Comparison of ENCODE assay signal across 19 cellular contexts in genomic region chr4:178080312-178080711, GRCh38.
DNase-seq lines count a peak whose midpoint lies in the region; ATAC-seq, FAIRE-seq and TF ChIP-seq lines count a peak whose summit lies in the region.
"Had no signal": no experiment of that assay in that cellular context is flagged by ENCODE, and none has a peak within 500 bp of the region (broad histone marks: within the 10 kb centered on the region; RNA-seq: fewer than 3 reads in every experiment).

No MANE protein-coding gene starts in this region.

- no peak for TF ChIP-seq CTCF in Calu3 (IDR thresholded peaks at IDR 0.05; ENCODE audit: unreplicated experiment)
- no peak for TF ChIP-seq CTCF in PC-3 (conservative IDR thresholded peaks at IDR 0.05; ENCODE audit: low read depth, low read length)
- no peak for TF ChIP-seq CTCF in bronchial epithelial cell (IDR thresholded peaks at IDR 0.05; ENCODE audit: insufficient read depth, low read length, severe bottlenecking)
- TF ChIP-seq CTCF in progenitor cell of endocrine pancreas (IDR thresholded peaks at IDR 0.05; ENCODE audit: unreplicated experiment): no peak

- no peak overlapping the region for H3K4me3 Mint-ChIP-seq in Calu3 (ENCODE audit: low read depth, unreplicated experiment)
- H3K4me3 Mint-ChIP-seq in progenitor cell of endocrine pancreas (ENCODE audit: low read depth): no peak overlapping the region
- H3K4me3 Mint-ChIP-seq in T-cell: no peak overlapping the region
- no peak overlapping the region for H3K4me3 Mint-ChIP-seq in activated naive CD8-positive, alpha-beta T cell treated with anti-CD3 and anti-CD28 coated beads, Interleukin-2, amount 50 U/mL, for 24 hours
- H3K4me3 Mint-ChIP-seq: B cell; CD8-positive, alpha-beta T cell; HFFc6 had no signal

- no peaks in the 10 kb centered on the region for H3K36me3 Mint-ChIP-seq in Calu3 (ENCODE audit: insufficient read depth, unreplicated experiment)
- no peaks in the 10 kb centered on the region for H3K36me3 Mint-ChIP-seq in progenitor cell of endocrine pancreas (ENCODE audit: insufficient read depth)
- no peaks in the 10 kb centered on the region for H3K36me3 Mint-ChIP-seq in T-cell
- no peaks in the 10 kb centered on the region for H3K36me3 Mint-ChIP-seq in activated naive CD8-positive, alpha-beta T cell treated with anti-CD3 and anti-CD28 coated beads, Interleukin-2, amount 50 U/mL, for 24 hours (ENCODE audit: low read depth)
- H3K36me3 Mint-ChIP-seq: CD8-positive, alpha-beta T cell had no signal

- H3F3A ChIP-seq in PC-3 (ENCODE audit: low read length, unreplicated experiment): no peaks in the 10 kb centered on the region

- no peak overlapping the region for H3K9ac ChIP-seq in PC-3 (ENCODE audit: low read length)
- H3K9ac ChIP-seq: BLaER1 treated with 17β-estradiol and CSF1 and Interleukin-3, amounts not matched to agents 10 nM and 100 nM had no signal

- no peaks in the 10 kb centered on the region for H3K9me3 ChIP-seq in PC-3 (ENCODE audit: low read length)
- H3K9me3 ChIP-seq: BLaER1 treated with 17β-estradiol and CSF1 and Interleukin-3, amounts not matched to agents 10 nM and 100 nM had no signal

- H3K9me2 ChIP-seq in PC-3 (replicated peaks; ENCODE audit: low read length): no peaks in the 10 kb centered on the region

- H3K27me3 ChIP-seq in PC-3 (ENCODE audit: low read length): no peaks in the 10 kb centered on the region
- no peaks in the 10 kb centered on the region for H3K27me3 ChIP-seq in bronchial epithelial cell (ENCODE audit: control insufficient read depth, insufficient read depth, low read length)
- H3K27me3 ChIP-seq: BLaER1 treated with 17β-estradiol and CSF1 and Interleukin-3, amounts not matched to agents 10 nM and 100 nM had no signal

- POLR2A ChIA-PET in PC-3 (lab: Charles Lee; ENCODE audit: unreplicated experiment): no interaction called here
- POLR2A ChIA-PET in T-cell (lab: Charles Lee): no interaction called here

- peaks cover 12% of the 10 kb centered on the region for H3K4me1 Mint-ChIP-seq in Calu3 (ENCODE audit: low read depth, unreplicated experiment)
- peaks cover 12% of the 10 kb centered on the region for H3K4me1 Mint-ChIP-seq in progenitor cell of endocrine pancreas (ENCODE audit: low read depth)
- H3K4me1 Mint-ChIP-seq in T-cell: no peaks in the 10 kb centered on the region
- H3K4me1 Mint-ChIP-seq in activated naive CD8-positive, alpha-beta T cell treated with anti-CD3 and anti-CD28 coated beads, Interleukin-2, amount 50 U/mL, for 24 hours: no peaks in the 10 kb centered on the region
- H3K4me1 Mint-ChIP-seq: B cell had no signal

- H3K9me3 Mint-ChIP-seq in Calu3 (ENCODE audit: low read depth, unreplicated experiment) (no peaks in the 10 kb centered on the region), progenitor cell of endocrine pancreas (ENCODE audit: low read depth) (peaks cover 6% of the 10 kb centered on the region), T-cell (peaks cover 0 to 11% (median 9%) of the 10 kb centered on the region in 3 donors)
- H3K9me3 Mint-ChIP-seq in activated naive CD8-positive, alpha-beta T cell treated with anti-CD3 and anti-CD28 coated beads, Interleukin-2, amount 50 U/mL, for 24 hours: no peaks in the 10 kb centered on the region
- H3K9me3 Mint-ChIP-seq: HFFc6 had no signal

- H3K4me3 ChIP-seq in PC-3 (ENCODE audit: low read length) (no peak overlapping the region), bronchial epithelial cell (ENCODE audit: low read depth, low read length) (no peak overlapping the region)
- H3K4me3 ChIP-seq: BLaER1 treated with 17β-estradiol and CSF1 and Interleukin-3, amounts not matched to agents 10 nM and 100 nM had no signal

- no peaks in the 10 kb centered on the region for H3K79me2 ChIP-seq in PC-3 (ENCODE audit: low read length)

- H3K36me3 ChIP-seq in PC-3 (ENCODE audit: low read depth, low read length) (no peaks in the 10 kb centered on the region), bronchial epithelial cell (ENCODE audit: control insufficient read depth, insufficient read depth, low read length) (no peaks in the 10 kb centered on the region)
- H3K36me3 ChIP-seq: BLaER1 treated with 17β-estradiol and CSF1 and Interleukin-3, amounts not matched to agents 10 nM and 100 nM had no signal

- H3K27ac ChIP-seq in PC-3 (ENCODE audit: low read length): no peak overlapping the region
- H3K27ac ChIP-seq: BLaER1 treated with 17β-estradiol and CSF1 and Interleukin-3, amounts not matched to agents 10 nM and 100 nM had no signal

- ATAC-seq in PC-3 (no peak), T-cell (replicated peaks in 1 of 4) (no peak)
- ATAC-seq in activated naive CD8-positive, alpha-beta T cell treated with anti-CD3 and anti-CD28 coated beads, Interleukin-2, amount 50 U/mL, for 24 hours: no peak
- ATAC-seq: CD8-positive, alpha-beta T cell; HCT116 had no signal

- H3K27ac Mint-ChIP-seq in Calu3 (ENCODE audit: unreplicated experiment) (peak overlapping the region; percentile 9), progenitor cell of endocrine pancreas (peak overlapping the region; percentile 6), T-cell (no peak overlapping the region)
- H3K27ac Mint-ChIP-seq in activated naive CD8-positive, alpha-beta T cell treated with anti-CD3 and anti-CD28 coated beads, Interleukin-2, amount 50 U/mL, for 24 hours: no peak overlapping the region
- H3K27ac Mint-ChIP-seq: B cell; CD8-positive, alpha-beta T cell; HFFc6 had no signal

- no peak for FAIRE-seq in bronchial epithelial cell (lab: Jason Lieb, UNC)
- FAIRE-seq: HTR-8/SVneo had no signal

- no peaks in the 10 kb centered on the region for H4K20me1 ChIP-seq in PC-3 (ENCODE audit: low read length)
- H4K20me1 ChIP-seq: BLaER1 treated with 17β-estradiol and CSF1 and Interleukin-3, amounts not matched to agents 10 nM and 100 nM had no signal

- CTCF ChIA-PET in Calu3 (lab: Charles Lee) (no interaction called here), PC-3 (lab: Charles Lee) (interaction anchor here (0.7 kb wide), 1 partner anchor 340 kb away, joined by 3 read pairs; no protein-coding TSS in a partner anchor), T-cell (lab: Charles Lee) (no interaction called here)

- H3K4me2 ChIP-seq in PC-3 (ENCODE audit: low read length): peak overlapping the region; percentile 2; the same call in 1 of the 2 replicates
- H3K4me2 ChIP-seq: BLaER1 treated with 17β-estradiol and CSF1 and Interleukin-3, amounts not matched to agents 10 nM and 100 nM had no signal

- no peak overlapping the region for H2AFZ ChIP-seq in PC-3 (ENCODE audit: low read length)

- intact Hi-C loops in Calu3 (cut with micrococcal nuclease; ENCODE audit: unreplicated experiment): no loop called here
- intact Hi-C loops in PC-3 (cut with micrococcal nuclease): no loop called here

- BruUV-seq in Calu3 (replicated peaks; lab: Mats Ljungman, UMichigan) (no TSS peak), PC-3 (replicated peaks; lab: Mats Ljungman, UMichigan) (no TSS peak)

- DNase-seq in Calu3 (no peak), PC-3 (peak; percentile 49), bronchial epithelial cell (ENCODE audit: low read depth) (peak; percentile 70), progenitor cell of endocrine pancreas (ENCODE audit: low spot score, unreplicated experiment) (no peak), T-cell (no peak), NCI-H1436 (lab: John Stamatoyannopoulos, UW) (no peak)
- DNase-seq in activated naive CD8-positive, alpha-beta T cell treated with anti-CD3 and anti-CD28 coated beads, Interleukin-2, amount 50 U/mL, for 24 hours: no peak
- DNase-seq: CD8-positive, alpha-beta T cell; DMS 273 treated with DMSO at 0.1 percent for 48 hours; DMS79; GF-D8; GOT3; H7; HFFc6; IMR-90 had no signal

- H3K27me3 Mint-ChIP-seq in Calu3 (ENCODE audit: unreplicated experiment): no peaks in the 10 kb centered on the region
- no peaks in the 10 kb centered on the region for H3K27me3 Mint-ChIP-seq in progenitor cell of endocrine pancreas
- H3K27me3 Mint-ChIP-seq in T-cell: no peaks in the 10 kb centered on the region
- no peaks in the 10 kb centered on the region for H3K27me3 Mint-ChIP-seq in activated naive CD8-positive, alpha-beta T cell treated with anti-CD3 and anti-CD28 coated beads, Interleukin-2, amount 50 U/mL, for 24 hours
- H3K27me3 Mint-ChIP-seq: B cell had no signal

- H3K4me1 ChIP-seq in PC-3 (ENCODE audit: insufficient read depth, low read length): peaks cover 17% of the 10 kb centered on the region
- H3K4me1 ChIP-seq: BLaER1 treated with 17β-estradiol and CSF1 and Interleukin-3, amounts not matched to agents 10 nM and 100 nM had no signal

Comparison
In these comparisons a context has a peak if more than half of its experiments do, and no peak if none do; other contexts are left out.
1. DNase-seq: peak in PC-3 (single experiment) and bronchial epithelial cell (single experiment); none in Calu3 (single experiment), progenitor cell of endocrine pancreas (single experiment), T-cell (0 of 34), NCI-H1436 (single experiment) and activated naive CD8-positive, alpha-beta T cell treated with anti-CD3 and anti-CD28 coated beads, Interleukin-2, amount 50 U/mL, for 24 hours (single experiment).
2. H3K27ac Mint-ChIP-seq: peak in Calu3 (single experiment) and progenitor cell of endocrine pancreas (single experiment); none in T-cell (0 of 2) and activated naive CD8-positive, alpha-beta T cell treated with anti-CD3 and anti-CD28 coated beads, Interleukin-2, amount 50 U/mL, for 24 hours (single experiment).